Comparison of ENCODE assay signal across 31 cellular contexts in genomic region chr6:16441262-16441661, GRCh38.
DNase-seq lines count a peak whose midpoint lies in the region; TF ChIP-seq lines count a peak whose summit lies in the region.
"Had no signal": no experiment of that assay in that cellular context is flagged by ENCODE, and none has a peak within 500 bp of the region (broad histone marks: within the 10 kb centered on the region; RNA-seq: fewer than 3 reads in every experiment).

No MANE protein-coding gene starts in this region.

- no TSS peak for BruUV-seq in PC-9 (replicated peaks; lab: Mats Ljungman, UMichigan)

- H3K27me3 ChIP-seq in CD4-positive, alpha-beta memory T cell (ENCODE audit: insufficient read depth, low read length) = no peaks in the 10 kb centered on the region
- H3K27me3 ChIP-seq in ascending aorta = no peaks in the 10 kb centered on the region
- H3K27me3 ChIP-seq in H7 (ENCODE audit: control insufficient read depth, insufficient read depth, low read length) = no peaks in the 10 kb centered on the region
- H3K27me3 ChIP-seq in PC-9 (ENCODE audit: insufficient read depth, low read depth) = no peaks in the 10 kb centered on the region
- H3K27me3 ChIP-seq: body of pancreas, esophagus squamous epithelium, MG63, suprapubic skin had no signal

- no peak overlapping the region for H2AFZ ChIP-seq in PC-9
- H2AFZ ChIP-seq: GM23248 had no signal

- no peaks in the 10 kb centered on the region for H4K20me1 ChIP-seq in PC-9 (ENCODE audit: insufficient read depth)

- DNase-seq in T-helper 1 cell (no peak), ascending aorta (ENCODE audit: low spot score in 2 of 2) (no peak), osteocyte (ENCODE audit: extremely low spot score, unreplicated experiment) (no peak), H7 (no peak), PC-9 (no peak), cerebellum (ENCODE audit: low spot score) (no peak)
- no peak for DNase-seq in CD4-positive, alpha-beta memory T cell
- DNase-seq: activated CD4-positive, CD25-positive, alpha-beta regulatory T cell treated with anti-CD3 and anti-CD28 coated beads, Interleukin-2, amount 50 U/mL, for 72 hours; activated effector memory CD4-positive, alpha-beta T cell treated with anti-CD3 and anti-CD28 coated beads, Interleukin-2, amount 50 U/mL, for 16 hours; body of pancreas; cerebellar nuclear complex; DND-41; esophagus squamous epithelium; GM23248; hippocampal formation; KG1; MG63; NCI-H1930; NCI-H526 treated with DMSO at 0.1 percent for 48 hours; NK-92 treated with Interleukin-12 subunit alpha and Interleukin-12 subunit beta, amount 100 ng/mL, for 24 hours; PC-3; SK-N-SH; small intestine; stimulated activated naive CD4-positive, alpha-beta T cell treated with Interleukin-2 at 50 U/mL for 16 hours; T-helper 2 cell had no signal

- no peaks in the 10 kb centered on the region for H3K9me3 Mint-ChIP-seq in T-helper 1 cell treated with Interleukin-12 subunit alpha and Interleukin-12 subunit beta and Interleukin-4 antibody, amounts not matched to agents 30 μg/mL and 1 μg/mL, for 36 hours
- H3K9me3 Mint-ChIP-seq in CD4-positive, alpha-beta memory T cell = peaks cover 0 to 1% (median 0%) of the 10 kb centered on the region in 8 donors
- H3K9me3 Mint-ChIP-seq in osteocyte (ENCODE audit: unreplicated experiment) = no peaks in the 10 kb centered on the region
- H3K9me3 Mint-ChIP-seq: CD14-positive monocyte, nephron had no signal

- CTCF ChIA-PET in CD4-positive, alpha-beta memory T cell (lab: Charles Lee; ENCODE audit: partially characterized antibody) = no interaction called here
- CTCF ChIA-PET in PC-9 (lab: Charles Lee) = no interaction called here

- H3K79me2 ChIP-seq in PC-9 (ENCODE audit: low read depth) = no peaks in the 10 kb centered on the region

- H3K36me3 ChIP-seq in CD4-positive, alpha-beta memory T cell (ENCODE audit: insufficient read depth, low read length) = no peaks in the 10 kb centered on the region
- no peaks in the 10 kb centered on the region for H3K36me3 ChIP-seq in ascending aorta
- H3K36me3 ChIP-seq in H7 (replicated peaks; ENCODE audit: control insufficient read depth, insufficient read depth, low read length) = no peaks in the 10 kb centered on the region
- no peaks in the 10 kb centered on the region for H3K36me3 ChIP-seq in PC-9 (ENCODE audit: low read depth)
- H3K36me3 ChIP-seq: esophagus squamous epithelium, MG63, suprapubic skin had no signal

- H3K27ac ChIP-seq in CD4-positive, alpha-beta memory T cell (ENCODE audit: low read depth, low read length) = no peak overlapping the region
- H3K27ac ChIP-seq in ascending aorta (peak overlapping the region; percentile 29 to 49), PC-9 (no peak overlapping the region)
- H3K27ac ChIP-seq: 22Rv1, body of pancreas, GM23248, suprapubic skin had no signal

- POLR2A ChIA-PET in CD4-positive, alpha-beta memory T cell (lab: Charles Lee; ENCODE audit: partially characterized antibody) = interaction anchor here (1.5 kb wide), 1 partner anchor 30 kb away, joined by 3 read pairs; no protein-coding TSS in a partner anchor
- POLR2A ChIA-PET in PC-9 (lab: Charles Lee; ENCODE audit: unreplicated experiment) = no interaction called here

- TF ChIP-seq CTCF in ascending aorta (IDR thresholded peaks at IDR 0.05) (no peak), osteocyte (IDR thresholded peaks at IDR 0.05) (no peak), PC-9 (conservative IDR thresholded peaks at IDR 0.05) (no peak)

- H3K4me3 ChIP-seq in CD4-positive, alpha-beta memory T cell (ENCODE audit: low read length in 2 of 2) = no peak overlapping the region
- H3K4me3 ChIP-seq in ascending aorta (no peak overlapping the region), H7 (ENCODE audit: insufficient read depth, low read depth, low read length) (no peak overlapping the region), PC-9 (no peak overlapping the region)
- H3K4me3 ChIP-seq: body of pancreas, esophagus squamous epithelium, GM23248, MG63, suprapubic skin had no signal

- no peaks in the 10 kb centered on the region for H3K9me2 ChIP-seq in PC-9 (ENCODE audit: insufficient read depth)
- H3K9me2 ChIP-seq: SK-N-SH had no signal

- H3K4me1 ChIP-seq in CD4-positive, alpha-beta memory T cell (ENCODE audit: insufficient read depth, low read length) = peaks cover 51% of the 10 kb centered on the region
- peaks cover 2 to 31% of the 10 kb centered on the region in 2 donors for H3K4me1 ChIP-seq in ascending aorta
- peaks cover 6% of the 10 kb centered on the region for H3K4me1 ChIP-seq in PC-9 (replicated peaks; ENCODE audit: insufficient read depth)

- H3K27me3 Mint-ChIP-seq in T-helper 1 cell treated with Interleukin-12 subunit alpha and Interleukin-12 subunit beta and Interleukin-4 antibody, amounts not matched to agents 30 μg/mL and 1 μg/mL, for 36 hours (ENCODE audit: low read depth) = no peaks in the 10 kb centered on the region
- H3K27me3 Mint-ChIP-seq in CD4-positive, alpha-beta memory T cell = no peaks in the 10 kb centered on the region
- no peaks in the 10 kb centered on the region for H3K27me3 Mint-ChIP-seq in osteocyte (ENCODE audit: unreplicated experiment)

- H3K9me3 ChIP-seq in CD4-positive, alpha-beta memory T cell (ENCODE audit: control insufficient read depth in 1 of 2, low read length in 2 of 2) = no peaks in the 10 kb centered on the region
- H3K9me3 ChIP-seq in ascending aorta (no peaks in the 10 kb centered on the region), PC-9 (ENCODE audit: insufficient read depth, low read depth) (no peaks in the 10 kb centered on the region)
- H3K9me3 ChIP-seq: body of pancreas, esophagus squamous epithelium, MG63, SK-N-SH, suprapubic skin had no signal

- H3K4me3 Mint-ChIP-seq in T-helper 1 cell treated with Interleukin-12 subunit alpha and Interleukin-12 subunit beta and Interleukin-4 antibody, amounts not matched to agents 30 μg/mL and 1 μg/mL, for 36 hours = no peak overlapping the region
- peak overlapping the region in 2 of 8 donors; percentile 1 to 9 for H3K4me3 Mint-ChIP-seq in CD4-positive, alpha-beta memory T cell
- H3K4me3 Mint-ChIP-seq in osteocyte (ENCODE audit: unreplicated experiment) = no peak overlapping the region
- H3K4me3 Mint-ChIP-seq: activated CD8-positive, alpha-beta T cell treated with anti-CD3 and anti-CD28 coated beads, Interleukin-2, amount 10 ng/mL, durations not matched to agents 7 days and 5 days; CD14-positive monocyte; nephron had no signal

- H3K36me3 Mint-ChIP-seq in T-helper 1 cell treated with Interleukin-12 subunit alpha and Interleukin-12 subunit beta and Interleukin-4 antibody, amounts not matched to agents 30 μg/mL and 1 μg/mL, for 36 hours (ENCODE audit: low read depth) = peaks cover 29% of the 10 kb centered on the region
- H3K36me3 Mint-ChIP-seq in CD4-positive, alpha-beta memory T cell = peaks cover 5 to 12% of the 10 kb centered on the region in 2 donors
- H3K36me3 Mint-ChIP-seq in osteocyte (ENCODE audit: unreplicated experiment) = peaks cover 9% of the 10 kb centered on the region

- intact Hi-C loops in CD4-positive, alpha-beta memory T cell (cut with micrococcal nuclease) = no loop called here
- intact Hi-C loops in ascending aorta (cut with DNase I) (no loop called here), PC-9 (cut with micrococcal nuclease; ENCODE audit: unreplicated experiment) (no loop called here)

- no peaks in the 10 kb centered on the region for H3F3A ChIP-seq in PC-9 (ENCODE audit: insufficient read depth, low read depth)

- peak overlapping the region; percentile 58 for H3K27ac Mint-ChIP-seq in T-helper 1 cell treated with Interleukin-12 subunit alpha and Interleukin-12 subunit beta and Interleukin-4 antibody, amounts not matched to agents 30 μg/mL and 1 μg/mL, for 36 hours
- peak overlapping the region; percentile 12 to 92 (median 75) for H3K27ac Mint-ChIP-seq in CD4-positive, alpha-beta memory T cell
- H3K27ac Mint-ChIP-seq in osteocyte (ENCODE audit: unreplicated experiment) = peak overlapping the region; percentile 11
- H3K27ac Mint-ChIP-seq: activated CD8-positive, alpha-beta T cell treated with anti-CD3 and anti-CD28 coated beads, Interleukin-2, amount 10 ng/mL, durations not matched to agents 7 days and 5 days; nephron had no signal

- no peak overlapping the region for H3K4me2 ChIP-seq in PC-9
- H3K4me2 ChIP-seq: SK-N-SH had no signal

- H3K4me1 Mint-ChIP-seq in T-helper 1 cell treated with Interleukin-12 subunit alpha and Interleukin-12 subunit beta and Interleukin-4 antibody, amounts not matched to agents 30 μg/mL and 1 μg/mL, for 36 hours (ENCODE audit: low read depth) = peaks cover 44% of the 10 kb centered on the region
- peaks cover 52 to 64% (median 54%) of the 10 kb centered on the region in 4 donors for H3K4me1 Mint-ChIP-seq in CD4-positive, alpha-beta memory T cell
- H3K4me1 Mint-ChIP-seq in osteocyte (ENCODE audit: unreplicated experiment) = peaks cover 22% of the 10 kb centered on the region

Comparison
In these comparisons a context has a peak if more than half of its experiments do, and no peak if none do; other contexts are left out.
1. H3K27ac Mint-ChIP-seq: peak in every context shown above with its lines; median percentile 75 in CD4-positive, alpha-beta memory T cell; 58 in T-helper 1 cell treated with Interleukin-12 subunit alpha and Interleukin-12 subunit beta and Interleukin-4 antibody, amounts not matched to agents 30 μg/mL and 1 μg/mL, for 36 hours; 11 in osteocyte.
2. H3K27ac ChIP-seq: peak in ascending aorta (2 of 2); none in CD4-positive, alpha-beta memory T cell (single experiment) and PC-9 (single experiment).